ENCODE assay signal across 27 cellular contexts in genomic region chr5:2617461-2617860, GRCh38.
"Had no signal": no experiment of that assay in that cellular context is flagged by ENCODE, and none has a peak within 500 bp of the region (broad histone marks: within the 10 kb centered on the region; RNA-seq: fewer than 3 reads in every experiment).

No MANE protein-coding gene starts in this region.

- H3K4me3 Mint-ChIP-seq: stimulated activated memory B cell treated with anti-CD40 and anti-IgM and Interleukin-4, amounts not matched to agents 10 μg/mL and 1 μg/mL and 100 μg/mL, for 72 hours; stimulated activated naive B cell treated with anti-CD40 and anti-IgM and Interleukin-4, amounts not matched to agents 10 μg/mL and 1 μg/mL and 100 μg/mL, for 72 hours; stimulated activated naive CD8-positive, alpha-beta T cell treated with anti-CD3 and anti-CD28 coated beads, Interleukin-15, amount 100 ng/mL, for 72 hours; stimulated activated naive CD8-positive, alpha-beta T cell treated with anti-CD3 and anti-CD28 coated beads, Interleukin-15, Interleukin-2, amounts not matched to agents 100 ng/mL and 50 ng/mL, for 24 hours; type B pancreatic cell had no signal

- H3K27ac Mint-ChIP-seq: stimulated activated memory B cell treated with anti-CD40 and anti-IgM and Interleukin-4, amounts not matched to agents 10 μg/mL and 1 μg/mL and 100 μg/mL, for 72 hours; stimulated activated naive B cell treated with anti-CD40 and anti-IgM and Interleukin-4, amounts not matched to agents 10 μg/mL and 1 μg/mL and 100 μg/mL, for 72 hours; stimulated activated naive CD8-positive, alpha-beta T cell treated with anti-CD3 and anti-CD28 coated beads, Interleukin-15, amount 100 ng/mL, for 72 hours; stimulated activated naive CD8-positive, alpha-beta T cell treated with anti-CD3 and anti-CD28 coated beads, Interleukin-15, Interleukin-2, amounts not matched to agents 100 ng/mL and 50 ng/mL, for 24 hours; type B pancreatic cell had no signal

- H3K27me3 Mint-ChIP-seq: stimulated activated memory B cell treated with anti-CD40 and anti-IgM and Interleukin-4, amounts not matched to agents 10 μg/mL and 1 μg/mL and 100 μg/mL, for 72 hours; stimulated activated naive CD8-positive, alpha-beta T cell treated with anti-CD3 and anti-CD28 coated beads, Interleukin-15, amount 100 ng/mL, for 72 hours; stimulated activated naive CD8-positive, alpha-beta T cell treated with anti-CD3 and anti-CD28 coated beads, Interleukin-15, Interleukin-2, amounts not matched to agents 100 ng/mL and 50 ng/mL, for 24 hours had no signal

- DNase-seq: stimulated activated CD4-positive, alpha-beta T cell treated with anti-CD3 and anti-CD28 coated beads, Interleukin-2, amount 100 ng/mL, for 48 hours; stimulated activated CD4-positive, alpha-beta T cell treated with anti-CD3 and anti-CD28 coated beads, Interleukin-4, amount 100 ng/mL, for 1 hour; stimulated activated CD4-positive, alpha-beta T cell treated with anti-CD3 and anti-CD28 coated beads, Interleukin-4, amount 100 ng/mL, for 24 hours; stimulated activated CD4-positive, alpha-beta T cell treated with anti-CD3 and anti-CD28 coated beads, Interleukin-4, amount 100 ng/mL, for 4 hours; stimulated activated CD8-positive, alpha-beta memory T cell treated with anti-CD3 and anti-CD28 coated beads, Interleukin-4, amount 100 ng/mL, for 48 hours; stimulated activated naive B cell treated with anti-CD40 and anti-IgM and Interleukin-4, amounts not matched to agents 10 μg/mL and 1 μg/mL and 100 μg/mL, for 72 hours; stimulated activated naive CD4-positive, alpha-beta T cell; stimulated activated naive CD4-positive, alpha-beta T cell treated with Interleukin-2 at 50 U/mL for 16 hours; stimulated activated naive CD8-positive, alpha-beta T cell treated with anti-CD3 and anti-CD28 coated beads, Interleukin-15, amount 100 ng/mL, for 72 hours; stimulated activated naive CD8-positive, alpha-beta T cell treated with anti-CD3 and anti-CD28 coated beads, Interleukin-15, Interleukin-2, amounts not matched to agents 100 U/mL and 50 U/mL, for 24 hours; stomach; substantia nigra; testis; thyroid gland; tibial artery; transverse colon; trophoblast cell; upper lobe of left lung; upper lobe of right lung; uterus had no signal

- H3K4me1 ChIP-seq: stomach, testis, thyroid gland, tibial artery, tibial nerve, transverse colon, upper lobe of left lung, upper lobe of right lung, uterus, vagina had no signal

- H3K4me3 ChIP-seq: stomach, suprapubic skin, testis, thoracic aorta, thyroid gland, tibial artery, tibial nerve, transverse colon, upper lobe of left lung, upper lobe of right lung, uterus, vagina had no signal

- ATAC-seq: stimulated activated memory B cell treated with anti-CD40 and anti-IgM and Interleukin-4, amounts not matched to agents 10 μg/mL and 1 μg/mL and 100 μg/mL, for 72 hours; stimulated activated naive B cell treated with anti-CD40 and anti-IgM and Interleukin-4, amounts not matched to agents 10 μg/mL and 1 μg/mL and 100 μg/mL, for 72 hours; stimulated activated naive CD8-positive, alpha-beta T cell treated with anti-CD3 and anti-CD28 coated beads, Interleukin-15, amount 100 ng/mL, for 72 hours; stimulated activated naive CD8-positive, alpha-beta T cell treated with anti-CD3 and anti-CD28 coated beads, Interleukin-15, Interleukin-2, amounts not matched to agents 100 U/mL and 50 U/mL, for 24 hours; upper lobe of right lung had no signal

- H3K4me1 Mint-ChIP-seq: stimulated activated memory B cell treated with anti-CD40 and anti-IgM and Interleukin-4, amounts not matched to agents 10 μg/mL and 1 μg/mL and 100 μg/mL, for 72 hours; stimulated activated naive B cell treated with anti-CD40 and anti-IgM and Interleukin-4, amounts not matched to agents 10 μg/mL and 1 μg/mL and 100 μg/mL, for 72 hours; stimulated activated naive CD8-positive, alpha-beta T cell treated with anti-CD3 and anti-CD28 coated beads, Interleukin-15, amount 100 ng/mL, for 72 hours had no signal

- H3K36me3 Mint-ChIP-seq: stimulated activated memory B cell treated with anti-CD40 and anti-IgM and Interleukin-4, amounts not matched to agents 10 μg/mL and 1 μg/mL and 100 μg/mL, for 72 hours; stimulated activated naive B cell treated with anti-CD40 and anti-IgM and Interleukin-4, amounts not matched to agents 10 μg/mL and 1 μg/mL and 100 μg/mL, for 72 hours; type B pancreatic cell had no signal

- H3K9me3 ChIP-seq: suprapubic skin, testis, thoracic aorta, thyroid gland, transverse colon, upper lobe of right lung, uterus, vagina had no signal

- H3K36me3 ChIP-seq: stomach, suprapubic skin, thoracic aorta, thyroid gland, tibial artery, tibial nerve, transverse colon, upper lobe of left lung, upper lobe of right lung, uterus, vagina had no signal

- H3K27ac ChIP-seq: stomach, suprapubic skin, testis, thoracic aorta, thyroid gland, tibial artery, tibial nerve, transverse colon, upper lobe of left lung, upper lobe of right lung, uterus, vagina had no signal

- H3K27me3 ChIP-seq: testis, thyroid gland, tibial artery, tibial nerve, transverse colon, upper lobe of left lung, upper lobe of right lung, uterus, vagina had no signal

- H3K9me3 Mint-ChIP-seq: stimulated activated memory B cell treated with anti-CD40 and anti-IgM and Interleukin-4, amounts not matched to agents 10 μg/mL and 1 μg/mL and 100 μg/mL, for 72 hours; stimulated activated naive CD8-positive, alpha-beta T cell treated with anti-CD3 and anti-CD28 coated beads, Interleukin-15, Interleukin-2, amounts not matched to agents 100 ng/mL and 50 ng/mL, for 24 hours had no signal
